ENCODE assay signal across 17 cellular contexts in genomic region chr10:108249940-108250339, GRCh38.
DNase-seq lines count a peak whose midpoint lies in the region; TF ChIP-seq lines count a peak whose summit lies in the region.
"Had no signal": no experiment of that assay in that cellular context is flagged by ENCODE, and none has a peak within 500 bp of the region (broad histone marks: within the 10 kb centered on the region; RNA-seq: fewer than 3 reads in every experiment).

No MANE protein-coding gene starts in this region.

- no peak overlapping the region for H3K4me3 Mint-ChIP-seq in activated naive CD8-positive, alpha-beta T cell treated with anti-CD3 and anti-CD28 coated beads for 36 hours
- H3K4me3 Mint-ChIP-seq: activated naive CD4-positive, alpha-beta T cell treated with anti-CD3 and anti-CD28 coated beads for 36 hours had no signal

- H2AFZ ChIP-seq in KMS-11 (ENCODE audit: low read depth), result no peak overlapping the region

- no peak overlapping the region for H3K27ac ChIP-seq in 22Rv1
- no peak overlapping the region for H3K27ac ChIP-seq in KMS-11
- no peak overlapping the region for H3K27ac ChIP-seq in tibial artery
- H3K27ac ChIP-seq: breast epithelium, left lung, tibial nerve had no signal

- no peak overlapping the region for H3K27ac Mint-ChIP-seq in activated naive CD8-positive, alpha-beta T cell treated with anti-CD3 and anti-CD28 coated beads for 36 hours
- H3K27ac Mint-ChIP-seq: activated naive CD4-positive, alpha-beta T cell treated with anti-CD3 and anti-CD28 coated beads for 36 hours had no signal

- intact Hi-C loops in tibial artery (cut with DNase I; ENCODE audit: low total_unique reads), result no loop called here

- H3K36me3 ChIP-seq in KMS-11 (ENCODE audit: insufficient read depth) (no peaks in the 10 kb centered on the region), tibial artery (no peaks in the 10 kb centered on the region)
- H3K36me3 ChIP-seq: breast epithelium, left lung, MG63, tibial nerve had no signal

- H3K36me3 Mint-ChIP-seq in activated naive CD8-positive, alpha-beta T cell treated with anti-CD3 and anti-CD28 coated beads for 36 hours, result no peaks in the 10 kb centered on the region

- H3K79me2 ChIP-seq in KMS-11 (ENCODE audit: insufficient read depth, low read depth), result no peaks in the 10 kb centered on the region

- H3K9ac ChIP-seq in KMS-11, result no peak overlapping the region

- no peaks in the 10 kb centered on the region for H3K4me1 Mint-ChIP-seq in activated naive CD8-positive, alpha-beta T cell treated with anti-CD3 and anti-CD28 coated beads for 36 hours

- H3K4me1 ChIP-seq in KMS-11 (ENCODE audit: low read depth, poor library complexity, severe bottlenecking), result no peaks in the 10 kb centered on the region
- no peaks in the 10 kb centered on the region for H3K4me1 ChIP-seq in tibial artery
- H3K4me1 ChIP-seq: breast epithelium, left lung, tibial nerve had no signal

- H3K9me3 ChIP-seq in tibial artery, result peaks cover 0 to 2% (median 0%) of the 10 kb centered on the region in 3 donors
- H3K9me3 ChIP-seq: MG63 had no signal

- H3K4me3 ChIP-seq in KMS-11 (IDR thresholded peaks at IDR 0.05; ENCODE audit: insufficient read depth, low read depth, low read length) (no peak overlapping the region), tibial artery (no peak overlapping the region)
- H3K4me3 ChIP-seq: breast epithelium, left lung, MG63, tibial nerve had no signal

- no peak overlapping the region for H3K4me2 ChIP-seq in KMS-11

- H3K9me3 Mint-ChIP-seq in activated naive CD8-positive, alpha-beta T cell treated with anti-CD3 and anti-CD28 coated beads for 36 hours, result peaks cover 8% of the 10 kb centered on the region

- H4K20me1 ChIP-seq in KMS-11 (ENCODE audit: insufficient read depth), result no peaks in the 10 kb centered on the region

- no peaks in the 10 kb centered on the region for H3K27me3 ChIP-seq in KMS-11 (ENCODE audit: insufficient read depth, low read depth)
- no peaks in the 10 kb centered on the region for H3K27me3 ChIP-seq in tibial artery
- H3K27me3 ChIP-seq: breast epithelium, left lung, MG63, tibial nerve had no signal

- H3K27me3 Mint-ChIP-seq in activated naive CD8-positive, alpha-beta T cell treated with anti-CD3 and anti-CD28 coated beads for 36 hours, result no peaks in the 10 kb centered on the region

- TF ChIP-seq CTCF in 22Rv1 (IDR thresholded peaks at IDR 0.05), result peak; percentile 62
- peak; percentile 37; the same call in 2 of the 3 replicates for TF ChIP-seq CTCF in GM12872 (IDR thresholded peaks at IDR 0.05; ENCODE audit: insufficient read depth, low read depth, low read length)
- peak; percentile 35 for TF ChIP-seq CTCF in KMS-11 (conservative IDR thresholded peaks at IDR 0.05; ENCODE audit: low read depth, low read length)
- no peak for TF ChIP-seq CTCF in tibial artery (IDR thresholded peaks at IDR 0.05)

- DNase-seq in RPMI8226 (peak; percentile 8), SKM-1 (lab: John Stamatoyannopoulos, UW; ENCODE audit: unreplicated experiment) (no peak), tibial artery (no peak), iPS-NIHi11 (ENCODE audit: low spot score) (no peak)
- no peak for DNase-seq in activated naive CD8-positive, alpha-beta T cell treated with anti-CD3 and anti-CD28 coated beads for 36 hours
- DNase-seq: activated CD8-positive, alpha-beta memory T cell treated with anti-CD3 and anti-CD28 coated beads, Interleukin-2, amount 50 U/mL, for 4 hours; activated naive CD4-positive, alpha-beta T cell treated with anti-CD3 and anti-CD28 coated beads for 36 hours; COR-L47; HCEC 1CT; left lung; MG63; stimulated activated CD4-positive, alpha-beta T cell treated with anti-CD3 and anti-CD28 coated beads, Interleukin-4, amount 100 ng/mL, for 1 hour had no signal

Comparison
In these comparisons a context has a peak if more than half of its experiments do, and no peak if none do; other contexts are left out.
1. CTCF ChIP-seq: peak in 22Rv1 (single experiment), GM12872 (single experiment) and KMS-11 (single experiment); none in tibial artery (0 of 2).